8 cellular contexts compared by ENCODE assay signal in genomic region chr10:45470098-45471012, GRCh38.
DNase-seq lines count a peak whose midpoint lies in the region.

No MANE protein-coding gene starts in this region.

- peak; percentile 74 for DNase-seq in COLO829 (ENCODE audit: low spot score)
- peak; percentile 18 for DNase-seq in NT2/D1 (ENCODE audit: low read depth, low spot score)
- peak; percentile 23 for DNase-seq in activated naive CD4-positive, alpha-beta T cell treated with Interleukin-2 at 50 U/mL for 16 hours
- peak; percentile 58 for DNase-seq in iPS-NIHi11 (ENCODE audit: low spot score)
- DNase-seq in stimulated activated CD8-positive, alpha-beta memory T cell treated with anti-CD3 and anti-CD28 coated beads, Interleukin-4, amount 100 ng/mL, for 48 hours: peak; percentile 42
- no peak for DNase-seq in SHP77 (lab: John Stamatoyannopoulos, UW)
- DNase-seq in NCI-H2081 (lab: John Stamatoyannopoulos, UW): no peak
- DNase-seq in dedifferentiated amniotic fluid mesenchymal stem cell (ENCODE audit: extremely low spot score): no peak

- H3K27me3 ChIP-seq in NT2/D1 (ENCODE audit: insufficient read depth, insufficient read length): no peaks in the 10 kb centered on the region

- H3K4me3 ChIP-seq in NT2/D1 (ENCODE audit: insufficient read length, low read depth): no peak overlapping the region

- no peaks in the 10 kb centered on the region for H3K9me3 ChIP-seq in NT2/D1 (ENCODE audit: insufficient read depth, low read length)

- no peaks in the 10 kb centered on the region for H3K36me3 ChIP-seq in NT2/D1 (ENCODE audit: insufficient read depth, insufficient read length, low read length)

- H3K9ac ChIP-seq in NT2/D1 (ENCODE audit: insufficient read length, low read depth): no peak overlapping the region

- no peaks in the 10 kb centered on the region for H3K4me1 ChIP-seq in NT2/D1 (ENCODE audit: insufficient read depth, insufficient read length)

Comparison
In these comparisons a context has a peak if more than half of its experiments do, and no peak if none do; other contexts are left out.
1. DNase-seq: peak in COLO829 (single experiment), NT2/D1 (single experiment), activated naive CD4-positive, alpha-beta T cell treated with Interleukin-2 at 50 U/mL for 16 hours (single experiment), iPS-NIHi11 (single experiment) and stimulated activated CD8-positive, alpha-beta memory T cell treated with anti-CD3 and anti-CD28 coated beads, Interleukin-4, amount 100 ng/mL, for 48 hours (single experiment); none in SHP77 (0 of 2), NCI-H2081 (0 of 2) and dedifferentiated amniotic fluid mesenchymal stem cell (single experiment).